17 cellular contexts compared by ENCODE assay signal in the genomic region with DNA sequence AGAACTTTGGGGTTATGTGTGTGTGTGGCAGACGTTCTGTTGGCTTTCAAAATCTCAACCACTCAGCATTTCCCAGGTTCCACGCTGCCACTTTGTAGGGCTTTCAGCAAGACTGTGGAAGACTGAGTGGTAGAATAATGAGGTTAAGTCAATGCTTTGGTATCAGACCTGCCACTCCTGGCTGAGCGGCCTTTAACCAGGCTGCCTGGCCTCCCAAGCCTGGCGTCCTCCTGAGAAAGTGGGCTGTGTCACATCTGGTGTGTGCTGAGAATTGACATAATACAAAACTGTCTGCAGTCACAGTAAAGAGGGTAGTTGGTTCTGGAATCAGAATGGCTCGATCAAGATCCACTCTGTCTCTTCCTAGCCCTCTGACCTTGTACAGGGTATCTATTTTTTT.
"Had no signal": no experiment of that assay in that cellular context is flagged by ENCODE, and none has a peak within 500 bp of the region (broad histone marks: within the 10 kb centered on the region; RNA-seq: fewer than 3 reads in every experiment).

No MANE protein-coding gene starts in this region.

- H3K36me3 Mint-ChIP-seq: activated CD4-positive, alpha-beta memory T cell treated with anti-CD3 and anti-CD28 coated beads for 36 hours; activated CD8-positive, alpha-beta memory T cell treated with anti-CD3 and anti-CD28 coated beads, Interleukin-2, amount 10 ng/mL, durations not matched to agents 7 days and 5 days had no signal

- FAIRE-seq: endothelial cell of umbilical vein had no signal

- H3K9me3 ChIP-seq: esophagus squamous epithelium, left ventricle myocardium inferior, sigmoid colon, stomach, testis, upper lobe of right lung had no signal

- H3K9me3 Mint-ChIP-seq: activated CD4-positive, alpha-beta memory T cell treated with anti-CD3 and anti-CD28 coated beads for 36 hours had no signal

- H3K4me1 Mint-ChIP-seq: activated CD8-positive, alpha-beta memory T cell treated with anti-CD3 and anti-CD28 coated beads, Interleukin-2, amount 10 ng/mL, durations not matched to agents 7 days and 5 days had no signal

- H3K27ac Mint-ChIP-seq: activated CD4-positive, alpha-beta memory T cell treated with anti-CD3 and anti-CD28 coated beads for 36 hours; activated CD8-positive, alpha-beta memory T cell treated with anti-CD3 and anti-CD28 coated beads, Interleukin-2, amount 10 ng/mL, durations not matched to agents 7 days and 5 days had no signal

- H3K27ac ChIP-seq: coronary artery, esophagus squamous epithelium, left ventricle myocardium inferior, sigmoid colon, stomach, testis, upper lobe of right lung had no signal

- H3K36me3 ChIP-seq: upper lobe of right lung had no signal

- DNase-seq: activated CD4-positive, alpha-beta memory T cell treated with anti-CD3 and anti-CD28 coated beads for 36 hours; activated CD4-positive, alpha-beta T cell treated with anti-CD3 and anti-CD28 coated beads for 1 hour; activated CD8-positive, alpha-beta memory T cell treated with anti-CD3 and anti-CD28 coated beads, Interleukin-2, amount 10 ng/mL, durations not matched to agents 7 days and 5 days; activated naive CD4-positive, alpha-beta T cell treated with anti-CD3 and anti-CD28 coated beads, Interleukin-2, amount 50 U/mL, for 16 hours; activated T-cell treated with anti-CD3 and anti-CD28 coated beads, Interleukin-2, amount 50 U/mL, for 1 hour; central memory CD4-positive, alpha-beta T cell; effector CD4-positive, alpha-beta T cell; esophagus squamous epithelium; left ventricle myocardium inferior; sigmoid colon; stimulated activated CD4-positive, alpha-beta T cell treated with anti-CD3 and anti-CD28 coated beads, Interleukin-1b, Interleukin-23, amount 100 ng/mL, for 48 hours; stomach; T-helper 9 cell; testis; upper lobe of right lung had no signal

- ATAC-seq: activated CD8-positive, alpha-beta memory T cell treated with anti-CD3 and anti-CD28 coated beads, Interleukin-2, amount 10 ng/mL, durations not matched to agents 7 days and 5 days; upper lobe of right lung had no signal

- H3K4me1 ChIP-seq: testis, upper lobe of right lung had no signal

- H3K27me3 ChIP-seq: esophagus squamous epithelium, sigmoid colon, stomach, testis, upper lobe of right lung had no signal

- H3K4me3 Mint-ChIP-seq: activated CD4-positive, alpha-beta memory T cell treated with anti-CD3 and anti-CD28 coated beads for 36 hours; activated CD8-positive, alpha-beta memory T cell treated with anti-CD3 and anti-CD28 coated beads, Interleukin-2, amount 10 ng/mL, durations not matched to agents 7 days and 5 days had no signal

- H3K4me3 ChIP-seq: coronary artery, esophagus squamous epithelium, left ventricle myocardium inferior, sigmoid colon, stomach, testis, upper lobe of right lung had no signal
